14 cellular contexts compared by ENCODE assay signal in genomic region chr4:109207060-109207459, GRCh38.
DNase-seq lines count a peak whose midpoint lies in the region; TF ChIP-seq lines count a peak whose summit lies in the region.
"Had no signal": no experiment of that assay in that cellular context is flagged by ENCODE, and none has a peak within 500 bp of the region (broad histone marks: within the 10 kb centered on the region; RNA-seq: fewer than 3 reads in every experiment).

No MANE protein-coding gene starts in this region.

- H3K4me3 ChIP-seq in epithelial cell of esophagus (ENCODE audit: low read length) (no peak overlapping the region), skeletal muscle cell (ENCODE audit: low read depth, low read length) (no peak overlapping the region), Karpas-422 (ENCODE audit: low read length) (no peak overlapping the region), thyroid gland (replicated peaks in 1 of 3) (no peak overlapping the region)
- H3K4me3 ChIP-seq: A549, pancreas, testis had no signal

- no peaks in the 10 kb centered on the region for H3K9me2 ChIP-seq in Karpas-422 (replicated peaks; ENCODE audit: insufficient read depth, low read length)

- no peak overlapping the region for H3K9ac ChIP-seq in Karpas-422 (ENCODE audit: low read length)

- no peaks in the 10 kb centered on the region for H3K36me3 ChIP-seq in Karpas-422 (ENCODE audit: insufficient read depth, low read length)
- H3K36me3 ChIP-seq in thyroid gland: no peaks in the 10 kb centered on the region
- H3K36me3 ChIP-seq: pancreas had no signal

- no peaks in the 10 kb centered on the region for H3K9me3 ChIP-seq in Karpas-422 (ENCODE audit: low read length)
- no peaks in the 10 kb centered on the region for H3K9me3 ChIP-seq in thyroid gland
- H3K9me3 ChIP-seq: A549, pancreas, testis had no signal

- intact Hi-C loops in thyroid gland (cut with DNase I): no loop called here

- TF ChIP-seq POLR2A in thyroid gland (IDR thresholded peaks at IDR 0.05): no peak

- H3K4me2 ChIP-seq in Karpas-422 (ENCODE audit: low read depth, low read length, poor library complexity, severe bottlenecking): no peak overlapping the region
- H3K4me2 ChIP-seq: A549 had no signal

- DNase-seq in NCI-H526 (lab: John Stamatoyannopoulos, UW): peak; percentile 4 to 14
- no peak for DNase-seq in NCI-H526 treated with DMSO at 0.1 percent for 48 hours (lab: John Stamatoyannopoulos, UW)
- DNase-seq in OCI-M1 (lab: John Stamatoyannopoulos, UW): peak; percentile 8
- peak; percentile 13 for DNase-seq in epithelial cell of esophagus (ENCODE audit: low read depth)
- peak; percentile 78 for DNase-seq in skeletal muscle cell (ENCODE audit: low read depth)
- DNase-seq in AG08396 (ENCODE audit: low spot score): no peak
- no peak for DNase-seq in Karpas-422
- DNase-seq in thyroid gland: no peak
- DNase-seq: amniotic stem cell, left colon, NCI-H2081, pancreas, testis had no signal

- TF ChIP-seq CTCF in epithelial cell of esophagus (IDR thresholded peaks at IDR 0.05; ENCODE audit: insufficient read depth, low read depth, low read length, missing control alignments) (no peak), thyroid gland (IDR thresholded peaks at IDR 0.05) (no peak)

- no peaks in the 10 kb centered on the region for H3K4me1 ChIP-seq in Karpas-422 (ENCODE audit: low read length)
- H3K4me1 ChIP-seq in thyroid gland: no peaks in the 10 kb centered on the region
- H3K4me1 ChIP-seq: A549, pancreas, testis had no signal

- H3K27ac ChIP-seq in Karpas-422 (ENCODE audit: low read length): no peak overlapping the region
- H3K27ac ChIP-seq in thyroid gland: no peak overlapping the region
- H3K27ac ChIP-seq: A549, pancreas, testis had no signal

- H3K79me2 ChIP-seq in Karpas-422 (ENCODE audit: low read length): no peaks in the 10 kb centered on the region

- H4K20me1 ChIP-seq in Karpas-422 (ENCODE audit: insufficient read depth, low read depth, low read length): no peaks in the 10 kb centered on the region

- H2AFZ ChIP-seq in Karpas-422 (ENCODE audit: low read length): no peak overlapping the region

- WGBS in thyroid gland, 2 donors: 91 to 100% methylated on average over 1 of the region's 1 CpG

- H3K27me3 ChIP-seq in Karpas-422 (ENCODE audit: low read length): no peaks in the 10 kb centered on the region
- H3K27me3 ChIP-seq in thyroid gland: no peaks in the 10 kb centered on the region
- H3K27me3 ChIP-seq: pancreas, testis had no signal

Comparison
In these comparisons a context has a peak if more than half of its experiments do, and no peak if none do; other contexts are left out.
1. DNase-seq: peak in NCI-H526 (2 of 2), OCI-M1 (single experiment), epithelial cell of esophagus (single experiment) and skeletal muscle cell (single experiment); none in NCI-H526 treated with DMSO at 0.1 percent for 48 hours (single experiment), AG08396 (single experiment), Karpas-422 (single experiment) and thyroid gland (0 of 2).